1 cellular context compared by ENCODE assay signal in genomic region chr6:53984581-53984980, GRCh38.
TF ChIP-seq lines count a peak whose summit lies in the region.

No MANE protein-coding gene starts in this region.

TF ChIP-seq in GM23338, 12 proteins besides CTCF, POLR2A, EP300 and RAD21:
- TF ChIP-seq JUNB (IDR thresholded peaks at IDR 0.05; ENCODE audit: unreplicated experiment): no peak
- TF ChIP-seq POLR2AphosphoS5 (IDR thresholded peaks at IDR 0.05; ENCODE audit: low read depth): no peak
- no peak for TF ChIP-seq ZNF331 (CRISPR knock-in tag; IDR thresholded peaks at IDR 0.05; ENCODE audit: low read depth)
- no peak for TF ChIP-seq NANOG (IDR thresholded peaks at IDR 0.05; ENCODE audit: borderline replicate concordance)
- TF ChIP-seq EZH2phosphoT487 (IDR thresholded peaks at IDR 0.05; ENCODE audit: unreplicated experiment): no peak
- TF ChIP-seq STAT1 (IDR thresholded peaks at IDR 0.05; ENCODE audit: unreplicated experiment): no peak
- no peak for TF ChIP-seq ZNF114 (CRISPR knock-in tag; IDR thresholded peaks at IDR 0.05)
- TF ChIP-seq REST (IDR thresholded peaks at IDR 0.05; ENCODE audit: unreplicated experiment): no peak
- no peak for TF ChIP-seq ZNF462 (CRISPR knock-in tag; IDR thresholded peaks at IDR 0.05)
- no peak for TF ChIP-seq ETS1 (IDR thresholded peaks at IDR 0.05)
- no peak for TF ChIP-seq CREB1 (CRISPR knock-in tag; IDR thresholded peaks at IDR 0.05; ENCODE audit: low read depth)
- no peak for TF ChIP-seq EZH2 (IDR thresholded peaks at IDR 0.05; ENCODE audit: low read depth, unreplicated experiment)
